Comparison of ENCODE assay signal across 16 cellular contexts in the genomic region with DNA sequence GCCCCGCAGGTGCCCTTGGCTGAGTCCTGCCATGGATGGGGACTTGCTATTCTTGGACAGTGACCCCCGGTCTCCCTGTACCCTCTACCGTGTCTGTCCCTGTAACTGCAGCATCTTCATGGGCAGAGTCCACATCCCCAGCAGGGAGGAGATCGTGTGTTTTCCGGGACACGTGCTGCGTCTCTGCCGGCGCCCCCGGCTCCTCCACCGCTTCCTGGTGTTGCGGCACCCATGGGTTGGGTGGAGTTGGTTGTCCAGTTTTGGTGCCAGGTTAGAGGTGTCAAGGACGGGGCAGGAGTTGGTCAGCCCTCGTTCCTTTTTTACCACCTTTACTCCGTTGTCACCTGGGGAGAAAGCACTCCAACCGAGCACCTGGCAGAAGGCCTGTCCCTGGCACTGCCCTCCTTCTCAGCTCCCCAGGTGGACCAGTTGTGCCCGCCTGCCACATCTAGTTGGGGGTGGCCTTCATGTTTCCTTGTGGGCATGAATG. TPM values are rescaled to one million over a fixed set of nuclear protein-coding genes. Genes with fewer than 3 reads are reported as not detected.
DNase-seq lines count a peak whose midpoint lies in the region; ATAC-seq and TF ChIP-seq lines count a peak whose summit lies in the region.
"Had no signal": no experiment of that assay in that cellular context is flagged by ENCODE, and none has a peak within 500 bp of the region (broad histone marks: within the 10 kb centered on the region; RNA-seq: fewer than 3 reads in every experiment).

No MANE protein-coding gene starts in this region.

- POLR2A ChIA-PET in RWPE1 (lab: Yijun Ruan, JAX; ENCODE audit: low non-redundant PET) (no interaction called here), WTC11 (lab: Charles Lee) (no interaction called here)

- H3K9me3 ChIP-seq in BLaER1 (no peaks in the 10 kb centered on the region), lower lobe of right lung (no peaks in the 10 kb centered on the region), upper lobe of left lung (no peaks in the 10 kb centered on the region), vagina (no peaks in the 10 kb centered on the region), ascending aorta (no peaks in the 10 kb centered on the region)

- peak overlapping the region; percentile 63 for H3K4me2 ChIP-seq in BLaER1

- H3K4me3 Mint-ChIP-seq in WTC11 = no peak overlapping the region
- H3K4me3 Mint-ChIP-seq: B cell; CD8-positive, alpha-beta T cell; HFFc6 had no signal

- H3K4me1 Mint-ChIP-seq in WTC11 = 0 out of 2 replicates have a peak, but pooled peaks cover 3% of the 10 kb centered on the region

- WGBS in upper lobe of left lung, 2 donors = 67 to 72% methylated on average over 13 to 17 of the region's 17 CpGs

- H3K36me3 ChIP-seq in BLaER1 (no peaks in the 10 kb centered on the region), lower lobe of right lung (peaks cover 34% of the 10 kb centered on the region), upper lobe of left lung (peaks cover 0 to 30% (median 17%) of the 10 kb centered on the region in 4 donors), vagina (no peaks in the 10 kb centered on the region), ascending aorta (peaks cover 0 to 4% of the 10 kb centered on the region in 2 donors)

- H3K27ac Mint-ChIP-seq in WTC11 = no peak overlapping the region
- H3K27ac Mint-ChIP-seq: B cell; CD8-positive, alpha-beta T cell; HFFc6 had no signal

- H3K4me1 ChIP-seq in BLaER1 (peaks cover 74% of the 10 kb centered on the region), lower lobe of right lung (peaks cover 72% of the 10 kb centered on the region), upper lobe of left lung (peaks cover 74 to 92% (median 80%) of the 10 kb centered on the region in 4 donors), vagina (peaks cover 74% of the 10 kb centered on the region), ascending aorta (no peaks in the 10 kb centered on the region)

- no peak for TF ChIP-seq EP300 in upper lobe of left lung (IDR thresholded peaks at IDR 0.05)

- DNase-seq in RWPE1 (ENCODE audit: low spot score) (no peak), lower lobe of right lung (peak; percentile 64), upper lobe of left lung (peak in 1 of 2 donors; percentile 79), vagina (ENCODE audit: extremely low spot score in 2 of 2) (no peak), ascending aorta (ENCODE audit: low spot score in 2 of 2) (no peak), WTC11 (ENCODE audit: low spot score) (no peak)
- DNase-seq: CD8-positive, alpha-beta T cell; COR-L47; DMS53; GF-D8; HCEC 1CT; HFFc6 had no signal

- ATAC-seq in lower lobe of right lung (no peak), upper lobe of left lung (ENCODE audit: low FRiP score in 2 of 2) (no peak), WTC11 (no peak)
- ATAC-seq: CD8-positive, alpha-beta T cell; K562 had no signal

- no peaks in the 10 kb centered on the region for H3K9me3 Mint-ChIP-seq in WTC11
- H3K9me3 Mint-ChIP-seq: CD14-positive monocyte; CD8-positive, alpha-beta T cell; HFFc6 had no signal

- peaks cover 34% of the 10 kb centered on the region for H4K20me1 ChIP-seq in BLaER1

- intact Hi-C loops in lower lobe of right lung (cut with DNase I) (no loop called here), vagina (cut with DNase I) (no loop called here), ascending aorta (cut with DNase I) (no loop called here)

- no peak overlapping the region for H3K9ac ChIP-seq in BLaER1

- TF ChIP-seq POLR2A in upper lobe of left lung (IDR thresholded peaks at IDR 0.05) (no peak), vagina (IDR thresholded peaks at IDR 0.05) (no peak)

- CTCF ChIA-PET in RWPE1 (lab: Yijun Ruan, JAX) (interaction anchor here (0.7 to 1.5 kb wide), 2 partner anchors 15 to 40 kb away, joined by 4 to 6 read pairs; no protein-coding TSS in a partner anchor), WTC11 (lab: Charles Lee) (interaction anchor here (1.0 kb wide), 1 partner anchor 47 kb away, joined by 4 read pairs; no protein-coding TSS in a partner anchor)

- H3K27ac ChIP-seq in BLaER1 (no peak overlapping the region), RWPE1 (peak overlapping the region; percentile 99), lower lobe of right lung (no peak overlapping the region), upper lobe of left lung (peak overlapping the region; percentile 23 to 91 (median 76)), vagina (no peak overlapping the region), ascending aorta (no peak overlapping the region)

- no peaks in the 10 kb centered on the region for H3K27me3 Mint-ChIP-seq in WTC11 (ENCODE audit: low read depth)
- H3K27me3 Mint-ChIP-seq: B cell had no signal

- H3K4me3 ChIP-seq in BLaER1 (no peak overlapping the region), lower lobe of right lung (no peak overlapping the region), upper lobe of left lung (no peak overlapping the region), vagina (no peak overlapping the region), ascending aorta (no peak overlapping the region)
- H3K4me3 ChIP-seq: K562 had no signal

- no peak for TF ChIP-seq CTCF in RWPE1 (conservative IDR thresholded peaks at IDR 0.05; ENCODE audit: low read depth)
- no peak for TF ChIP-seq CTCF in lower lobe of right lung (IDR thresholded peaks at IDR 0.05)
- no peak for TF ChIP-seq CTCF in upper lobe of left lung (IDR thresholded peaks at IDR 0.05)
- TF ChIP-seq CTCF in vagina (IDR thresholded peaks at IDR 0.05) = no peak
- no peak for TF ChIP-seq CTCF in ascending aorta (IDR thresholded peaks at IDR 0.05)
- no peak for TF ChIP-seq CTCF in WTC11 (IDR thresholded peaks at IDR 0.05)

- H3K36me3 Mint-ChIP-seq in WTC11 = no peaks in the 10 kb centered on the region
- H3K36me3 Mint-ChIP-seq: CD8-positive, alpha-beta T cell had no signal

- H3K27me3 ChIP-seq in BLaER1 (peaks cover 76% of the 10 kb centered on the region), lower lobe of right lung (ENCODE audit: low read depth) (no peaks in the 10 kb centered on the region), upper lobe of left lung (no peaks in the 10 kb centered on the region), vagina (no peaks in the 10 kb centered on the region), ascending aorta (no peaks in the 10 kb centered on the region)

TF ChIP-seq in WTC11, 78 proteins besides CTCF, POLR2A, EP300 and RAD21:
- TF ChIP-seq, protein P1, sequence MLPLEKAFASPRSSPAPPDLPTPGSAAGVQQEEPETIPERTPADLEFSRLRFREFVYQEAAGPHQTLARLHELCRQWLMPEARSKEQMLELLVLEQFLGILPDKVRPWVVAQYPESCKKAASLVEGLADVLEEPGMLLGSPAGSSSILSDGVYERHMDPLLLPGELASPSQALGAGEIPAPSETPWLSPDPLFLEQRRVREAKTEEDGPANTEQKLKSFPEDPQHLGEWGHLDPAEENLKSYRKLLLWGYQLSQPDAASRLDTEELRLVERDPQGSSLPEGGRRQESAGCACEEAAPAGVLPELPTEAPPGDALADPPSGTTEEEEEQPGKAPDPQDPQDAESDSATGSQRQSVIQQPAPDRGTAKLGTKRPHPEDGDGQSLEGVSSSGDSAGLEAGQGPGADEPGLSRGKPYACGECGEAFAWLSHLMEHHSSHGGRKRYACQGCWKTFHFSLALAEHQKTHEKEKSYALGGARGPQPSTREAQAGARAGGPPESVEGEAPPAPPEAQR (CRISPR knock-in tag; IDR thresholded peaks at IDR 0.05) = no peak

RNA-seq across cellular contexts. Expression of a gene that starts 20.0 kb away (rescaled TPM):
- 119 TPM for total RNA-seq in lower lobe of right lung
- total RNA-seq in upper lobe of left lung = 100 to 1,000 TPM in 5 of 6 donors, 10 to 100 TPM in 1; 90.7 to 231 (median 123) TPM
- 113 TPM for total RNA-seq in vagina
- 14.4 TPM for total RNA-seq in ascending aorta
- total RNA-seq in WTC11 (2021) = 16.9 to 20.7 TPM (median 18.4 TPM) in 3 replicates

Comparison
In these comparisons a context has a peak if more than half of its experiments do, and no peak if none do; other contexts are left out.
1. H3K27ac ChIP-seq: peak in RWPE1 (single experiment) and upper lobe of left lung (4 of 4); none in BLaER1 (single experiment), lower lobe of right lung (single experiment), vagina (single experiment) and ascending aorta (0 of 2).